14 cellular contexts compared by ENCODE assay signal in genomic region chr17:47877368-47878034, GRCh38. TPM values are rescaled to one million over a fixed set of nuclear protein-coding genes. Genes with fewer than 3 reads are reported as not detected.
A peak's percentile ranks its signal among the peaks of the same experiment; 100 is the strongest.
DNase-seq lines count a peak whose midpoint lies in the region; ATAC-seq and TF ChIP-seq lines count a peak whose summit lies in the region.
"Had no signal": no experiment of that assay in that cellular context is flagged by ENCODE, and none has a peak within 500 bp of the region (broad histone marks: within the 10 kb centered on the region; RNA-seq: fewer than 3 reads in every experiment).

No MANE protein-coding gene starts in this region.

- DNase-seq in Right ventricle myocardium inferior (ENCODE audit: missing footprints) (no peak), left cardiac atrium (no peak), UCSD-AML1 (lab: John Stamatoyannopoulos, UW; ENCODE audit: unreplicated experiment) (peak; percentile 38), endothelial cell (ENCODE audit: low spot score) (no peak), globus pallidus (ENCODE audit: low spot score) (no peak)
- no peak for DNase-seq in stimulated activated CD8-positive, alpha-beta memory T cell treated with anti-CD3 and anti-CD28 coated beads, Interleukin-4, amount 100 ng/mL, for 48 hours
- DNase-seq: C1 segment of cervical spinal cord, COR-L47, MG63, NCI-H1105, NCI-H187, NCI-H748 treated with DMSO at 0.1 percent for 48 hours had no signal

- H3K27me3 Mint-ChIP-seq in endothelial cell (ENCODE audit: unreplicated experiment): peaks cover 10% of the 10 kb centered on the region

- peaks cover 35% of the 10 kb centered on the region for H3K4me1 Mint-ChIP-seq in endothelial cell (ENCODE audit: unreplicated experiment)

- peak overlapping the region; percentile 74 for H3K27ac Mint-ChIP-seq in endothelial cell (ENCODE audit: unreplicated experiment)

- ATAC-seq in Right ventricle myocardium inferior (peak; percentile 23), left cardiac atrium (no peak), GM18502 (IDR thresholded peaks at IDR 0.05; ENCODE audit: poor library complexity, unreplicated experiment) (no peak), GM21390 (IDR thresholded peaks at IDR 0.05; ENCODE audit: unreplicated experiment) (no peak)

- H3K36me3 Mint-ChIP-seq in endothelial cell (ENCODE audit: low read depth, unreplicated experiment): peaks cover 4% of the 10 kb centered on the region

- intact Hi-C loops in Right ventricle myocardium inferior (cut with DNase I): no loop called here
- intact Hi-C loops in left cardiac atrium (cut with DNase I): no loop called here

- H3K4me3 Mint-ChIP-seq in endothelial cell (ENCODE audit: unreplicated experiment): peak overlapping the region; percentile 77

- H3K9me3 Mint-ChIP-seq in endothelial cell (ENCODE audit: unreplicated experiment): no peaks in the 10 kb centered on the region

- TF ChIP-seq CTCF in endothelial cell (IDR thresholded peaks at IDR 0.05; ENCODE audit: unreplicated experiment): no peak

RNA-seq across cellular contexts. Expression of gene SP2, which starts 18.5 kb away (rescaled TPM):
- total RNA-seq in Right ventricle myocardium inferior: 11.7 TPM
- 10 to 100 TPM; 12.6 to 14.1 TPM for total RNA-seq in left cardiac atrium
- 12.4 TPM for total RNA-seq in endothelial cell (ENCODE audit: unreplicated experiment)

RNA-seq across cellular contexts. Expression of gene SP6, which starts 26.5 kb away (rescaled TPM):
- total RNA-seq in Right ventricle myocardium inferior: 0.19 TPM
- under 1 TPM; 0.24 to 0.50 TPM for total RNA-seq in left cardiac atrium
- total RNA-seq in endothelial cell (ENCODE audit: unreplicated experiment): 30.7 TPM

RNA-seq across cellular contexts. Expression of gene SCRN2, which starts 36.4 kb away (rescaled TPM):
- total RNA-seq in Right ventricle myocardium inferior: 27.0 TPM
- 10 to 100 TPM; 32.2 to 33.6 TPM for total RNA-seq in left cardiac atrium
- total RNA-seq in endothelial cell (ENCODE audit: unreplicated experiment): 44.8 TPM

RNA-seq across cellular contexts. Expression of gene LRRC46, which starts 46.0 kb away (rescaled TPM):
- total RNA-seq in Right ventricle myocardium inferior (0.30 TPM), left cardiac atrium (not detected), endothelial cell (ENCODE audit: unreplicated experiment) (1.0 TPM)

RNA-seq across cellular contexts. Expression of gene MRPL10, which starts 46.2 kb away (rescaled TPM):
- total RNA-seq in Right ventricle myocardium inferior (54.9 TPM), left cardiac atrium (10 to 100 TPM; 33.9 to 38.8 TPM), endothelial cell (ENCODE audit: unreplicated experiment) (56.3 TPM)

Comparison
In these comparisons a context has a peak if more than half of its experiments do, and no peak if none do; other contexts are left out.
1. RNA of gene SP6, which starts 26.5 kb away (total RNA-seq): 30.7 TPM in endothelial cell (single experiment); 0.24 to 0.50 TPM in left cardiac atrium and 0.19 TPM in Right ventricle myocardium inferior (single experiment); every median in the first group is over 10 times any median in the second.